In the genomic region with DNA sequence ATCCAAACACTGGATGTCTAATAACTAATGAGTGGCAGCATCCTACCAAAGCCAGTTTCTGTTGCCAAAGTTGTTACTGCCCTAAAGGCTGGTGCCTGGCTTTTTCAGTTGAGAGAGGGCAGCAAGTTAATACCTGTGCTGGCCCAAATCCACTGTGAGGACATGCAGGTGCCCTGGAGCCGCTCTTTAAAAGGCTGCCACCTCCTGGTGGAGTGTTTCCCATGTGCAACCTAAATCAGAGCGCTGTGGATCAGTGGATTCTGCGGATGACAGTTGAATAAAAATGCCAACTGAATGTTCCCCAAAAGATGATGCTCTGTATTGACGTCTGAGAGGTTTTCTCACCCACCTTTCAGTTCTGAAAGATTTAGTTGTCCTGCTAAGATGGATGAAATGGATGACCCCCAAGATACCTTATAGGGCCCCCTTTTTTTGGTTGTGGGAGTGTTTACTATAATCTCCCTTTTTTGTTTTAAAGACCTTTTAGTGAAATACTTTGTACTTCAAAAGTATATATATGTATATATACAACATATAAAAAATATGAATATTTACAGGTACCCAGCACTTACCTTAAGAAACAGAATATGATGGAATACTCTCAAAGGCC, we compare ENCODE assay signal across 9 cellular contexts.
A peak's percentile ranks its signal among the peaks of the same experiment; 100 is the strongest.
DNase-seq lines count a peak whose midpoint lies in the region; ATAC-seq and TF ChIP-seq lines count a peak whose summit lies in the region.
"Had no signal": no experiment of that assay in that cellular context is flagged by ENCODE, and none has a peak within 500 bp of the region (broad histone marks: within the 10 kb centered on the region; RNA-seq: fewer than 3 reads in every experiment).

No MANE protein-coding gene starts in this region.

- H3K4me3 ChIP-seq in brain microvascular endothelial cell (ENCODE audit: low read depth, low read length), result no peak overlapping the region
- H3K4me3 ChIP-seq in right lobe of liver, result no peak overlapping the region

- in situ Hi-C loops in brain microvascular endothelial cell (cut with HindIII; ENCODE audit: low pct_ligation_motif_present, low sequenced_read_pairs), result no loop called here

- H3K27ac Mint-ChIP-seq in stimulated activated naive CD8-positive, alpha-beta T cell treated with anti-CD3 and anti-CD28 coated beads, Interleukin-15, amount 100 ng/mL, for 72 hours, result no peak overlapping the region

- H3K27me3 ChIP-seq in brain microvascular endothelial cell (replicated peaks) (no peaks in the 10 kb centered on the region), right lobe of liver (no peaks in the 10 kb centered on the region)

- peaks cover 68% of the 10 kb centered on the region for H3K27me3 Mint-ChIP-seq in stimulated activated naive CD8-positive, alpha-beta T cell treated with anti-CD3 and anti-CD28 coated beads, Interleukin-15, amount 100 ng/mL, for 72 hours

- peak; percentile 67 for DNase-seq in DMS53 (lab: John Stamatoyannopoulos, UW)
- no peak for DNase-seq in DMS53 treated with DMSO at 0.1 percent for 48 hours (lab: John Stamatoyannopoulos, UW; ENCODE audit: unreplicated experiment)
- peak; percentile 53 for DNase-seq in HT-29 (ENCODE audit: low spot score)
- no peak for DNase-seq in brain microvascular endothelial cell
- peak in 2 of 3 donors; percentile 31 to 60 for DNase-seq in right lobe of liver
- no peak for DNase-seq in NCI-H1436 treated with DMSO at 0.1 percent for 48 hours (lab: John Stamatoyannopoulos, UW)
- DNase-seq in dedifferentiated amniotic fluid mesenchymal stem cell (ENCODE audit: extremely low spot score), result no peak
- no peak for DNase-seq in stimulated activated naive CD8-positive, alpha-beta T cell treated with anti-CD3 and anti-CD28 coated beads, Interleukin-15, amount 100 ng/mL, for 72 hours

- WGBS in right lobe of liver (ENCODE audit: insufficient coverage, low coverage, low lambda C conversion rate, missing lambda C conversion rate), result 47% methylated on average over 3 of the region's 4 CpGs

- H3K4me3 Mint-ChIP-seq in stimulated activated naive CD8-positive, alpha-beta T cell treated with anti-CD3 and anti-CD28 coated beads, Interleukin-15, amount 100 ng/mL, for 72 hours, result no peak overlapping the region
- H3K4me3 Mint-ChIP-seq: central memory CD8-positive, alpha-beta T cell had no signal

- H3K4me1 ChIP-seq in right lobe of liver, result peaks cover 0 to 5% (median 0%) of the 10 kb centered on the region in 4 donors

- TF ChIP-seq CTCF in brain microvascular endothelial cell (IDR thresholded peaks at IDR 0.05; ENCODE audit: low read depth, low read length, missing control alignments) (peak; percentile 56), right lobe of liver (IDR thresholded peaks at IDR 0.05) (peak; percentile 28 to 63 (median 38))

- peak; percentile 68 to 89 (median 76) for ATAC-seq in right lobe of liver
- ATAC-seq in stimulated activated naive CD8-positive, alpha-beta T cell treated with anti-CD3 and anti-CD28 coated beads, Interleukin-15, amount 100 ng/mL, for 72 hours, result no peak

- H3K27ac ChIP-seq in brain microvascular endothelial cell (no peak overlapping the region), right lobe of liver (no peak overlapping the region)

- intact Hi-C loops in right lobe of liver (cut with DNase I), result no loop called here

- no peaks in the 10 kb centered on the region for H3K4me1 Mint-ChIP-seq in stimulated activated naive CD8-positive, alpha-beta T cell treated with anti-CD3 and anti-CD28 coated beads, Interleukin-15, amount 100 ng/mL, for 72 hours
- H3K4me1 Mint-ChIP-seq: central memory CD8-positive, alpha-beta T cell had no signal

- H3K36me3 ChIP-seq in brain microvascular endothelial cell (replicated peaks) (no peaks in the 10 kb centered on the region), right lobe of liver (no peaks in the 10 kb centered on the region)

- no peaks in the 10 kb centered on the region for H3K9me3 ChIP-seq in right lobe of liver

- no peaks in the 10 kb centered on the region for H3K9me3 Mint-ChIP-seq in stimulated activated naive CD8-positive, alpha-beta T cell treated with anti-CD3 and anti-CD28 coated beads, Interleukin-15, amount 100 ng/mL, for 72 hours
- H3K9me3 Mint-ChIP-seq: central memory CD8-positive, alpha-beta T cell had no signal

- TF ChIP-seq POLR2A in right lobe of liver (IDR thresholded peaks at IDR 0.05), result no peak

Comparison
In these comparisons a context has a peak if more than half of its experiments do, and no peak if none do; other contexts are left out.
1. DNase-seq: peak in DMS53 (single experiment), HT-29 (single experiment) and right lobe of liver (2 of 3); none in DMS53 treated with DMSO at 0.1 percent for 48 hours (single experiment), brain microvascular endothelial cell (single experiment), NCI-H1436 treated with DMSO at 0.1 percent for 48 hours (single experiment), dedifferentiated amniotic fluid mesenchymal stem cell (single experiment) and stimulated activated naive CD8-positive, alpha-beta T cell treated with anti-CD3 and anti-CD28 coated beads, Interleukin-15, amount 100 ng/mL, for 72 hours (0 of 2).